In genomic region chr10:117174439-117175214, GRCh38 we compare ENCODE assay signal across 1 cellular context.
TF ChIP-seq lines count a peak whose summit lies in the region.

No MANE protein-coding gene starts in this region.

TF ChIP-seq in HepG2, 621 proteins besides CTCF, POLR2A, EP300 and RAD21 (continued from another document and continues in another):
- TF ChIP-seq, protein P1, sequence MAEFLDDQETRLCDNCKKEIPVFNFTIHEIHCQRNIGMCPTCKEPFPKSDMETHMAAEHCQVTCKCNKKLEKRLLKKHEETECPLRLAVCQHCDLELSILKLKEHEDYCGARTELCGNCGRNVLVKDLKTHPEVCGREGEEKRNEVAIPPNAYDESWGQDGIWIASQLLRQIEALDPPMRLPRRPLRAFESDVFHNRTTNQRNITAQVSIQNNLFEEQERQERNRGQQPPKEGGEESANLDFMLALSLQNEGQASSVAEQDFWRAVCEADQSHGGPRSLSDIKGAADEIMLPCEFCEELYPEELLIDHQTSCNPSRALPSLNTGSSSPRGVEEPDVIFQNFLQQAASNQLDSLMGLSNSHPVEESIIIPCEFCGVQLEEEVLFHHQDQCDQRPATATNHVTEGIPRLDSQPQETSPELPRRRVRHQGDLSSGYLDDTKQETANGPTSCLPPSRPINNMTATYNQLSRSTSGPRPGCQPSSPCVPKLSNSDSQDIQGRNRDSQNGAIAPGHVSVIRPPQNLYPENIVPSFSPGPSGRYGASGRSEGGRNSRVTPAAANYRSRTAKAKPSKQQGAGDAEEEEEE (CRISPR knock-in tag; IDR thresholded peaks at IDR 0.05; ENCODE audit: borderline replicate concordance): no peak
- TF ChIP-seq KAT8 (CRISPR knock-in tag; IDR thresholded peaks at IDR 0.05) (0 out of 2 replicates have a peak, but pooled peaks have one; percentile 36), ETV5 (CRISPR knock-in tag; IDR thresholded peaks at IDR 0.05; ENCODE audit: borderline replicate concordance) (peak; percentile 64; the same call in 1 of the 2 replicates), ARID4A (CRISPR knock-in tag; IDR thresholded peaks at IDR 0.05; ENCODE audit: borderline replicate concordance) (0 out of 2 replicates have a peak, but pooled peaks have one; percentile 7), ARID5B (CRISPR knock-in tag; IDR thresholded peaks at IDR 0.05) (peak; percentile 12; the same call in 1 of the 2 replicates), REXO4 (CRISPR knock-in tag; IDR thresholded peaks at IDR 0.05; ENCODE audit: borderline replicate concordance) (no peak), ZSCAN29 (CRISPR knock-in tag; conservative IDR thresholded peaks at IDR 0.05) (0 out of 2 replicates have a peak, but pooled peaks have one; percentile 5), U2AF1 (optimal IDR thresholded peaks at IDR 0.05; ENCODE audit: low read depth, low read length) (no peak), NAIF1 (CRISPR knock-in tag; IDR thresholded peaks at IDR 0.05; ENCODE audit: borderline replicate concordance) (peak; percentile 40; the same call in 1 of the 2 replicates), ZNF839 (CRISPR knock-in tag; IDR thresholded peaks at IDR 0.05; ENCODE audit: borderline replicate concordance) (0 out of 2 replicates have a peak, but pooled peaks have one; percentile 13), ZNF143 (CRISPR knock-in tag; IDR thresholded peaks at IDR 0.05) (peak; percentile 57; the same call in 1 of the 2 replicates), MAZ (IDR thresholded peaks at IDR 0.05; ENCODE audit: borderline replicate concordance, low read depth, low read length) (no peak), MAZ (CRISPR knock-in tag; IDR thresholded peaks at IDR 0.05; ENCODE audit: low read depth) (peak; percentile 50; the same call in 1 of the 2 replicates), ZNF747 (CRISPR knock-in tag; IDR thresholded peaks at IDR 0.05; ENCODE audit: borderline replicate concordance) (0 out of 2 replicates have a peak, but pooled peaks have one; percentile 49), KDM3A (CRISPR knock-in tag; IDR thresholded peaks at IDR 0.05; ENCODE audit: low read depth) (0 out of 2 replicates have a peak, but pooled peaks have one; percentile 35), STAG1 (CRISPR knock-in tag; IDR thresholded peaks at IDR 0.05) (peak; percentile 83), ZFP37 (CRISPR knock-in tag; IDR thresholded peaks at IDR 0.05; ENCODE audit: borderline replicate concordance) (0 out of 2 replicates have a peak, but pooled peaks have one; percentile 10), MIER2 (CRISPR knock-in tag; IDR thresholded peaks at IDR 0.05) (0 out of 2 replicates have a peak, but pooled peaks have one; percentile 41), ZNF672 (CRISPR knock-in tag; IDR thresholded peaks at IDR 0.05) (no peak), FOSL2 (CRISPR knock-in tag; IDR thresholded peaks at IDR 0.05) (peak; percentile 10; the same call in 1 of the 2 replicates), KLF9 (CRISPR knock-in tag; IDR thresholded peaks at IDR 0.05; ENCODE audit: low read depth) (no peak), STAT5B (CRISPR knock-in tag; IDR thresholded peaks at IDR 0.05) (no peak), ZNF503 (CRISPR knock-in tag; IDR thresholded peaks at IDR 0.05) (0 out of 2 replicates have a peak, but pooled peaks have one; percentile 21), HNF4A (CRISPR knock-in tag; IDR thresholded peaks at IDR 0.05) (peak; percentile 67), ZNF501 (CRISPR knock-in tag; IDR thresholded peaks at IDR 0.05) (0 out of 2 replicates have a peak, but pooled peaks have one; percentile 63), HIVEP1 (CRISPR knock-in tag; IDR thresholded peaks at IDR 0.05) (no peak), MED1 (CRISPR knock-in tag; IDR thresholded peaks at IDR 0.05) (0 out of 2 replicates have a peak, but pooled peaks have one; percentile 29), DDIT3 (CRISPR knock-in tag; IDR thresholded peaks at IDR 0.05) (no peak), ZNF607 (CRISPR knock-in tag; IDR thresholded peaks at IDR 0.05; ENCODE audit: borderline replicate concordance) (peak; percentile 43; the same call in 1 of the 2 replicates), ZMYM4 (CRISPR knock-in tag; IDR thresholded peaks at IDR 0.05) (0 out of 2 replicates have a peak, but pooled peaks have one; percentile 38), YEATS4 (CRISPR knock-in tag; IDR thresholded peaks at IDR 0.05; ENCODE audit: borderline replicate concordance) (peak; percentile 69), XBP1 (CRISPR knock-in tag; IDR thresholded peaks at IDR 0.05) (no peak)
- TF ChIP-seq, protein P2, sequence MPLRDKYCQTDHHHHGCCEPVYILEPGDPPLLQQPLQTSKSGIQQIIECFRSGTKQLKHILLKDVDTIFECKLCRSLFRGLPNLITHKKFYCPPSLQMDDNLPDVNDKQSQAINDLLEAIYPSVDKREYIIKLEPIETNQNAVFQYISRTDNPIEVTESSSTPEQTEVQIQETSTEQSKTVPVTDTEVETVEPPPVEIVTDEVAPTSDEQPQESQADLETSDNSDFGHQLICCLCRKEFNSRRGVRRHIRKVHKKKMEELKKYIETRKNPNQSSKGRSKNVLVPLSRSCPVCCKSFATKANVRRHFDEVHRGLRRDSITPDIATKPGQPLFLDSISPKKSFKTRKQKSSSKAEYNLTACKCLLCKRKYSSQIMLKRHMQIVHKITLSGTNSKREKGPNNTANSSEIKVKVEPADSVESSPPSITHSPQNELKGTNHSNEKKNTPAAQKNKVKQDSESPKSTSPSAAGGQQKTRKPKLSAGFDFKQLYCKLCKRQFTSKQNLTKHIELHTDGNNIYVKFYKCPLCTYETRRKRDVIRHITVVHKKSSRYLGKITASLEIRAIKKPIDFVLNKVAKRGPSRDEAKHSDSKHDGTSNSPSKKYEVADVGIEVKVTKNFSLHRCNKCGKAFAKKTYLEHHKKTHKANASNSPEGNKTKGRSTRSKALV (CRISPR knock-in tag; IDR thresholded peaks at IDR 0.05): 0 out of 2 replicates have a peak, but pooled peaks have one; percentile 82
- TF ChIP-seq, protein P3, sequence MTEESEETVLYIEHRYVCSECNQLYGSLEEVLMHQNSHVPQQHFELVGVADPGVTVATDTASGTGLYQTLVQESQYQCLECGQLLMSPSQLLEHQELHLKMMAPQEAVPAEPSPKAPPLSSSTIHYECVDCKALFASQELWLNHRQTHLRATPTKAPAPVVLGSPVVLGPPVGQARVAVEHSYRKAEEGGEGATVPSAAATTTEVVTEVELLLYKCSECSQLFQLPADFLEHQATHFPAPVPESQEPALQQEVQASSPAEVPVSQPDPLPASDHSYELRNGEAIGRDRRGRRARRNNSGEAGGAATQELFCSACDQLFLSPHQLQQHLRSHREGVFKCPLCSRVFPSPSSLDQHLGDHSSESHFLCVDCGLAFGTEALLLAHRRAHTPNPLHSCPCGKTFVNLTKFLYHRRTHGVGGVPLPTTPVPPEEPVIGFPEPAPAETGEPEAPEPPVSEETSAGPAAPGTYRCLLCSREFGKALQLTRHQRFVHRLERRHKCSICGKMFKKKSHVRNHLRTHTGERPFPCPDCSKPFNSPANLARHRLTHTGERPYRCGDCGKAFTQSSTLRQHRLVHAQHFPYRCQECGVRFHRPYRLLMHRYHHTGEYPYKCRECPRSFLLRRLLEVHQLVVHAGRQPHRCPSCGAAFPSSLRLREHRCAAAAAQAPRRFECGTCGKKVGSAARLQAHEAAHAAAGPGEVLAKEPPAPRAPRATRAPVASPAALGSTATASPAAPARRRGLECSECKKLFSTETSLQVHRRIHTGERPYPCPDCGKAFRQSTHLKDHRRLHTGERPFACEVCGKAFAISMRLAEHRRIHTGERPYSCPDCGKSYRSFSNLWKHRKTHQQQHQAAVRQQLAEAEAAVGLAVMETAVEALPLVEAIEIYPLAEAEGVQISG (CRISPR knock-in tag; IDR thresholded peaks at IDR 0.05): peak; percentile 37; the same call in 1 of the 2 replicates
- TF ChIP-seq, protein P4, sequence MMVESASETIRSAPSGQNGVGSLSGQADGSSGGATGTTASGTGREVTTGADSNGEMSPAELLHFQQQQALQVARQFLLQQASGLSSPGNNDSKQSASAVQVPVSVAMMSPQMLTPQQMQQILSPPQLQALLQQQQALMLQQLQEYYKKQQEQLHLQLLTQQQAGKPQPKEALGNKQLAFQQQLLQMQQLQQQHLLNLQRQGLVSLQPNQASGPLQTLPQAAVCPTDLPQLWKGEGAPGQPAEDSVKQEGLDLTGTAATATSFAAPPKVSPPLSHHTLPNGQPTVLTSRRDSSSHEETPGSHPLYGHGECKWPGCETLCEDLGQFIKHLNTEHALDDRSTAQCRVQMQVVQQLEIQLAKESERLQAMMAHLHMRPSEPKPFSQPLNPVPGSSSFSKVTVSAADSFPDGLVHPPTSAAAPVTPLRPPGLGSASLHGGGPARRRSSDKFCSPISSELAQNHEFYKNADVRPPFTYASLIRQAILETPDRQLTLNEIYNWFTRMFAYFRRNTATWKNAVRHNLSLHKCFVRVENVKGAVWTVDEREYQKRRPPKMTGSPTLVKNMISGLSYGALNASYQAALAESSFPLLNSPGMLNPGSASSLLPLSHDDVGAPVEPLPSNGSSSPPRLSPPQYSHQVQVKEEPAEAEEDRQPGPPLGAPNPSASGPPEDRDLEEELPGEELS (CRISPR knock-in tag; IDR thresholded peaks at IDR 0.05): 0 out of 2 replicates have a peak, but pooled peaks have one; percentile 24
- TF ChIP-seq, protein P5, sequence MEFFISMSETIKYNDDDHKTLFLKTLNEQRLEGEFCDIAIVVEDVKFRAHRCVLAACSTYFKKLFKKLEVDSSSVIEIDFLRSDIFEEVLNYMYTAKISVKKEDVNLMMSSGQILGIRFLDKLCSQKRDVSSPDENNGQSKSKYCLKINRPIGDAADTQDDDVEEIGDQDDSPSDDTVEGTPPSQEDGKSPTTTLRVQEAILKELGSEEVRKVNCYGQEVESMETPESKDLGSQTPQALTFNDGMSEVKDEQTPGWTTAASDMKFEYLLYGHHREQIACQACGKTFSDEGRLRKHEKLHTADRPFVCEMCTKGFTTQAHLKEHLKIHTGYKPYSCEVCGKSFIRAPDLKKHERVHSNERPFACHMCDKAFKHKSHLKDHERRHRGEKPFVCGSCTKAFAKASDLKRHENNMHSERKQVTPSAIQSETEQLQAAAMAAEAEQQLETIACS (CRISPR knock-in tag; IDR thresholded peaks at IDR 0.05): peak; percentile 28
